ENCODE assay signal across 10 cellular contexts in genomic region chr15:95837605-95838004, GRCh38.
"Had no signal": no experiment of that assay in that cellular context is flagged by ENCODE, and none has a peak within 500 bp of the region (broad histone marks: within the 10 kb centered on the region; RNA-seq: fewer than 3 reads in every experiment).

No MANE protein-coding gene starts in this region.

- H3K36me3 Mint-ChIP-seq: IgD-negative memory B cell had no signal

- H3K4me2 ChIP-seq: KMS-11 had no signal

- H3K4me3 ChIP-seq: GM23248, HAP-1 had no signal

- H2AFZ ChIP-seq: GM23248 had no signal

- H3K9me3 ChIP-seq: HAP-1 had no signal

- DNase-seq: GM23248, GOT3, H7, Karpas-422, KBM-7 had no signal

- H3K9ac ChIP-seq: GM23248, KMS-11 had no signal

- H3K27ac Mint-ChIP-seq: IgD-negative memory B cell had no signal

- H3K27me3 Mint-ChIP-seq: IgD-negative memory B cell had no signal

- H3K4me3 Mint-ChIP-seq: IgD-negative memory B cell had no signal

- ATAC-seq: HCT116 had no signal

- H3K4me1 ChIP-seq: HAP-1 had no signal

- H3K27ac ChIP-seq: GM23248, HL-60 had no signal

- H3K36me3 ChIP-seq: HAP-1 had no signal
